1 cellular context compared by ENCODE assay signal in the genomic region with DNA sequence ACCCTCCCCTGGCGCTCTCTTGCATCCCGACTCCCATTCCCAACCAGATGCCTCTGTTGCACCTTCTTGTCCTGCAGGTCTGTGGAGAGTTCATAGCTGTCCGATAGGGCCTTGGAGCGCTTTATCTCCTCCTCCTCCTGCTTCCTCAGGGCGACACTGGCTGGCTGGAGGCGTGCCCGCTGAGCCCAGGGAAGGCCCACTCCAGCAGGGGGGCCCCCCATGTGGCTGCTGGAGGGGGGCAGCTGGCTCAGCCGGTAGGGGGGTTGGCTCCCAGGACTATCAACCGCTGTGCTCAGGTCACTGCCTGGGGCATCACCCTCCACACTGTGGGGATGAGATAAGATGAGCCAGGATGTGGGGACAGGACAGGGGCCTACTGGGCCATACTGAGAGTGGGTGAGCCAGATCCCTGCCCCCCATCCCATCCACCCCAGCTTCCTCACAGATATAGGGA.
A peak's percentile ranks its signal among the peaks of the same experiment; 100 is the strongest.
TF ChIP-seq lines count a peak whose summit lies in the region.

No MANE protein-coding gene starts in this region.

TF ChIP-seq in K562, 482 proteins besides CTCF, POLR2A, EP300 and RAD21 (continued from another document):
- TF ChIP-seq, protein P1, sequence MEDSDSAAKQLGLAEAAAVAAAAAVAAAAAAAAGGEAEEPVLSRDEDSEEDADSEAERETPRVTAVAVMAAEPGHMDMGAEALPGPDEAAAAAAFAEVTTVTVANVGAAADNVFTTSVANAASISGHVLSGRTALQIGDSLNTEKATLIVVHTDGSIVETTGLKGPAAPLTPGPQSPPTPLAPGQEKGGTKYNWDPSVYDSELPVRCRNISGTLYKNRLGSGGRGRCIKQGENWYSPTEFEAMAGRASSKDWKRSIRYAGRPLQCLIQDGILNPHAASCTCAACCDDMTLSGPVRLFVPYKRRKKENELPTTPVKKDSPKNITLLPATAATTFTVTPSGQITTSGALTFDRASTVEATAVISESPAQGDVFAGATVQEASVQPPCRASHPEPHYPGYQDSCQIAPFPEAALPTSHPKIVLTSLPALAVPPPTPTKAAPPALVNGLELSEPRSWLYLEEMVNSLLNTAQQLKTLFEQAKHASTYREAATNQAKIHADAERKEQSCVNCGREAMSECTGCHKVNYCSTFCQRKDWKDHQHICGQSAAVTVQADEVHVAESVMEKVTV (CRISPR knock-in tag; IDR thresholded peaks at IDR 0.05), result no peak
- TF ChIP-seq ZNF668 (CRISPR knock-in tag; IDR thresholded peaks at IDR 0.05), result no peak
- TF ChIP-seq GATAD2A (IDR thresholded peaks at IDR 0.05), result 0 out of 2 replicates have a peak, but pooled peaks have one; percentile 63
- TF ChIP-seq PHB2 (IDR thresholded peaks at IDR 0.05; ENCODE audit: low read depth), result peak; percentile 60; the same call in 1 of the 2 replicates
- no peak for TF ChIP-seq OTX1 (CRISPR knock-in tag; IDR thresholded peaks at IDR 0.05)
- no peak for TF ChIP-seq MCM7 (IDR thresholded peaks at IDR 0.05)
- TF ChIP-seq CREM (IDR thresholded peaks at IDR 0.05; ENCODE audit: low read depth), result peak; percentile 65; the same call in 1 of the 2 replicates
- TF ChIP-seq, protein P2, sequence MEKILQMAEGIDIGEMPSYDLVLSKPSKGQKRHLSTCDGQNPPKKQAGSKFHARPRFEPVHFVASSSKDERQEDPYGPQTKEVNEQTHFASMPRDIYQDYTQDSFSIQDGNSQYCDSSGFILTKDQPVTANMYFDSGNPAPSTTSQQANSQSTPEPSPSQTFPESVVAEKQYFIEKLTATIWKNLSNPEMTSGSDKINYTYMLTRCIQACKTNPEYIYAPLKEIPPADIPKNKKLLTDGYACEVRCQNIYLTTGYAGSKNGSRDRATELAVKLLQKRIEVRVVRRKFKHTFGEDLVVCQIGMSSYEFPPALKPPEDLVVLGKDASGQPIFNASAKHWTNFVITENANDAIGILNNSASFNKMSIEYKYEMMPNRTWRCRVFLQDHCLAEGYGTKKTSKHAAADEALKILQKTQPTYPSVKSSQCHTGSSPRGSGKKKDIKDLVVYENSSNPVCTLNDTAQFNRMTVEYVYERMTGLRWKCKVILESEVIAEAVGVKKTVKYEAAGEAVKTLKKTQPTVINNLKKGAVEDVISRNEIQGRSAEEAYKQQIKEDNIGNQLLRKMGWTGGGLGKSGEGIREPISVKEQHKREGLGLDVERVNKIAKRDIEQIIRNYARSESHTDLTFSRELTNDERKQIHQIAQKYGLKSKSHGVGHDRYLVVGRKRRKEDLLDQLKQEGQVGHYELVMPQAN (IDR thresholded peaks at IDR 0.05; ENCODE audit: borderline replicate concordance), result no peak
- peak; percentile 72 to 84 for TF ChIP-seq TRIM24 (IDR thresholded peaks at IDR 0.05)
- no peak for TF ChIP-seq BRD9 (IDR thresholded peaks at IDR 0.05; ENCODE audit: low read depth, partially characterized antibody)
- TF ChIP-seq, protein P3, sequence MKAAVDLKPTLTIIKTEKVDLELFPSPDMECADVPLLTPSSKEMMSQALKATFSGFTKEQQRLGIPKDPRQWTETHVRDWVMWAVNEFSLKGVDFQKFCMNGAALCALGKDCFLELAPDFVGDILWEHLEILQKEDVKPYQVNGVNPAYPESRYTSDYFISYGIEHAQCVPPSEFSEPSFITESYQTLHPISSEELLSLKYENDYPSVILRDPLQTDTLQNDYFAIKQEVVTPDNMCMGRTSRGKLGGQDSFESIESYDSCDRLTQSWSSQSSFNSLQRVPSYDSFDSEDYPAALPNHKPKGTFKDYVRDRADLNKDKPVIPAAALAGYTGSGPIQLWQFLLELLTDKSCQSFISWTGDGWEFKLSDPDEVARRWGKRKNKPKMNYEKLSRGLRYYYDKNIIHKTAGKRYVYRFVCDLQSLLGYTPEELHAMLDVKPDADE (conservative IDR thresholded peaks at IDR 0.05; ENCODE audit: control insufficient read depth, low read depth, low read length), result peak; percentile 91
- TF ChIP-seq, protein P4, sequence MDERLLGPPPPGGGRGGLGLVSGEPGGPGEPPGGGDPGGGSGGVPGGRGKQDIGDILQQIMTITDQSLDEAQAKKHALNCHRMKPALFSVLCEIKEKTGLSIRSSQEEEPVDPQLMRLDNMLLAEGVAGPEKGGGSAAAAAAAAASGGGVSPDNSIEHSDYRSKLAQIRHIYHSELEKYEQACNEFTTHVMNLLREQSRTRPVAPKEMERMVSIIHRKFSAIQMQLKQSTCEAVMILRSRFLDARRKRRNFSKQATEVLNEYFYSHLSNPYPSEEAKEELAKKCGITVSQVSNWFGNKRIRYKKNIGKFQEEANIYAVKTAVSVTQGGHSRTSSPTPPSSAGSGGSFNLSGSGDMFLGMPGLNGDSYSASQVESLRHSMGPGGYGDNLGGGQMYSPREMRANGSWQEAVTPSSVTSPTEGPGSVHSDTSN (CRISPR knock-in tag; IDR thresholded peaks at IDR 0.05; ENCODE audit: low read depth), result no peak
- TF ChIP-seq, protein P4 (tag; conservative IDR thresholded peaks at IDR 0.05; ENCODE audit: low read depth), result no peak
- no peak for TF ChIP-seq ZNF436 (CRISPR knock-in tag; IDR thresholded peaks at IDR 0.05)
